Comparison of ENCODE assay signal across 1 cellular context in the genomic region with DNA sequence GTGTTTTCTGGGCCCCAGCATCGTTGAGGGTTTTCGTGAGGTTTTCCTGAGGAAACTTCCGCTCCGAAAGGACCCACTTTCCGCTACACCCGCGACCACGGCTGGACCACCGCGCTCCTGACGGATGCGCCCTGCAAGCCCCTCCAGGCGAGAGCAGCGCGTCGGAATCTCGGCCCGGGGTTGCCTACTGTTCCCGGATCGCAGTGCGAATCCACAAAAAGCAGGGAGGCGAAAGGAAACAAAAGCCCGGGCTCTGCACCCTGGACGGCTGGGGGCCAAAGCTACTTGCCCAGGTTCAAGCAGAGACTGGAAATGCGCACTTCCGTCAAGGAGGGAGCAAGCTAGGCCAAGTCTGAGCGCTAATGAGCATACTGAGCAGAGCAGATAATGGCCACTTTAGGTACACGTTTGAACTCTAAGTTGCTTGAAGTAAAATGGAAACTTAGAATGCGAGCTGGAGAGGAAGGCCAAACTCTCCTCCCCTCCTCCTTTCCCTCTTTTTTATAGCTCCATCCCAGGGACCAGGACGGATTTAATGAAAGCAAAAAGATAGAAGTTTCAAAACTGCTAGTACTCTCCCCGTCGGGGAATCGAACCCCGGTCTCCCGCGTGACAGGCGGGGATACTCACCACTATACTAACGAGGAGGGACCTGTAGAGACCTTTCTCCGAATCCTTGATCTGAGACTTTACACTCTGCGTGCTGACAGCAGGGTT.
TF ChIP-seq lines count a peak whose summit lies in the region.

No MANE protein-coding gene starts in this region.

TF ChIP-seq in HepG2, 621 proteins besides CTCF, POLR2A, EP300 and RAD21 (continued from another document and continues in another):
- TF ChIP-seq DZIP1 (CRISPR knock-in tag; IDR thresholded peaks at IDR 0.05) (no peak), ZNF431 (CRISPR knock-in tag; IDR thresholded peaks at IDR 0.05; ENCODE audit: borderline replicate concordance, low read depth) (0 out of 2 replicates have a peak, but pooled peaks have one; percentile 48), TAF15 (IDR thresholded peaks at IDR 0.05; ENCODE audit: low read depth, low read length, poor library complexity, severe bottlenecking) (no peak), MLLT10 (CRISPR knock-in tag; IDR thresholded peaks at IDR 0.05) (no peak), MAFK (conservative IDR thresholded peaks at IDR 0.05 in 1 of 2, IDR thresholded peaks at IDR 0.05 in 1 of 2; ENCODE audit: low read length in 2 of 2) (peak in 1 of 2 experiments; percentile 31; a peak in 1 of 4 replicates), ZNF101 (CRISPR knock-in tag; IDR thresholded peaks at IDR 0.05; ENCODE audit: borderline replicate concordance, low read depth) (no peak; the same call in 1 of the 2 replicates), YEATS4 (CRISPR knock-in tag; IDR thresholded peaks at IDR 0.05; ENCODE audit: borderline replicate concordance) (0 out of 2 replicates have a peak, but pooled peaks have one; percentile 37), SMAD1 (CRISPR knock-in tag; IDR thresholded peaks at IDR 0.05; ENCODE audit: borderline replicate concordance, low read depth) (no peak), PAF1 (CRISPR knock-in tag; IDR thresholded peaks at IDR 0.05) (no peak), BORCS8-MEF2B (CRISPR knock-in tag; IDR thresholded peaks at IDR 0.05) (no peak), ZNF891 (CRISPR knock-in tag; IDR thresholded peaks at IDR 0.05) (no peak), ZNF781 (CRISPR knock-in tag; IDR thresholded peaks at IDR 0.05; ENCODE audit: borderline replicate concordance, not compliant biosample characterization) (no peak), PCBP1 (IDR thresholded peaks at IDR 0.05; ENCODE audit: borderline replicate concordance, low read depth, low read length) (no peak), NFRKB (IDR thresholded peaks at IDR 0.05) (no peak), SRY (CRISPR knock-in tag; IDR thresholded peaks at IDR 0.05) (no peak), ZNF329 (CRISPR knock-in tag; IDR thresholded peaks at IDR 0.05; ENCODE audit: low read depth) (no peak), CHD2 (IDR thresholded peaks at IDR 0.05; ENCODE audit: low read depth, low read length) (no peak), ZFAT (CRISPR knock-in tag; conservative IDR thresholded peaks at IDR 0.05) (0 out of 2 replicates have a peak, but pooled peaks have one; percentile 9), NKX3-1 (CRISPR knock-in tag; IDR thresholded peaks at IDR 0.05) (peak; percentile 29; the same call in 1 of the 2 replicates), ZIK1 (CRISPR knock-in tag; IDR thresholded peaks at IDR 0.05; ENCODE audit: borderline replicate concordance, low read depth) (no peak), REL (CRISPR knock-in tag; conservative IDR thresholded peaks at IDR 0.05) (no peak), TSC22D2 (CRISPR knock-in tag; IDR thresholded peaks at IDR 0.05; ENCODE audit: borderline replicate concordance) (peak; percentile 38; the same call in 1 of the 2 replicates), GPN1 (CRISPR knock-in tag; IDR thresholded peaks at IDR 0.05; ENCODE audit: borderline replicate concordance) (no peak), ZNF775 (CRISPR knock-in tag; IDR thresholded peaks at IDR 0.05; ENCODE audit: borderline replicate concordance) (no peak), AGO2 (optimal IDR thresholded peaks at IDR 0.05; ENCODE audit: low read depth, low read length) (no peak), GPBP1L1 (CRISPR knock-in tag; IDR thresholded peaks at IDR 0.05) (no peak), CSRNP2 (CRISPR knock-in tag; conservative IDR thresholded peaks at IDR 0.05; ENCODE audit: low read depth) (no peak), ZNF367 (CRISPR knock-in tag; IDR thresholded peaks at IDR 0.05; ENCODE audit: borderline replicate concordance) (no peak), HNRNPK (IDR thresholded peaks at IDR 0.05; ENCODE audit: low read depth, low read length, poor library complexity, severe bottlenecking) (no peak), KDM2A (CRISPR knock-in tag; IDR thresholded peaks at IDR 0.05; ENCODE audit: borderline replicate concordance, low read depth) (no peak; the same call in 1 of the 2 replicates), KLF6 (CRISPR knock-in tag; IDR thresholded peaks at IDR 0.05) (no peak; the same call in 1 of the 2 replicates), ZNF143 (CRISPR knock-in tag; IDR thresholded peaks at IDR 0.05) (no peak), KLF13 (CRISPR knock-in tag; IDR thresholded peaks at IDR 0.05) (no peak), PAWR (CRISPR knock-in tag; IDR thresholded peaks at IDR 0.05; ENCODE audit: borderline replicate concordance) (0 out of 2 replicates have a peak, but pooled peaks have one; percentile 16), KMT2B (CRISPR knock-in tag; IDR thresholded peaks at IDR 0.05) (no peak), ZNF792 (CRISPR knock-in tag; IDR thresholded peaks at IDR 0.05) (no peak; the same call in 1 of the 2 replicates), GZF1 (CRISPR knock-in tag; IDR thresholded peaks at IDR 0.05) (peak; percentile 48; the same call in 1 of the 2 replicates), JUN (CRISPR knock-in tag; IDR thresholded peaks at IDR 0.05) (peak; percentile 57), ZNF383 (CRISPR knock-in tag; IDR thresholded peaks at IDR 0.05; ENCODE audit: borderline replicate concordance) (no peak; the same call in 1 of the 2 replicates), ZNF737 (CRISPR knock-in tag; IDR thresholded peaks at IDR 0.05; ENCODE audit: borderline replicate concordance) (no peak; the same call in 1 of the 2 replicates)
- TF ChIP-seq, protein P1, sequence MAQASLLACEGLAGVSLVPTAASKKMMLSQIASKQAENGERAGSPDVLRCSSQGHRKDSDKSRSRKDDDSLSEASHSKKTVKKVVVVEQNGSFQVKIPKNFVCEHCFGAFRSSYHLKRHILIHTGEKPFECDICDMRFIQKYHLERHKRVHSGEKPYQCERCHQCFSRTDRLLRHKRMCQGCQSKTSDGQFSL (CRISPR knock-in tag; IDR thresholded peaks at IDR 0.05) = 0 out of 2 replicates have a peak, but pooled peaks have one; percentile 24
- TF ChIP-seq, protein P2, sequence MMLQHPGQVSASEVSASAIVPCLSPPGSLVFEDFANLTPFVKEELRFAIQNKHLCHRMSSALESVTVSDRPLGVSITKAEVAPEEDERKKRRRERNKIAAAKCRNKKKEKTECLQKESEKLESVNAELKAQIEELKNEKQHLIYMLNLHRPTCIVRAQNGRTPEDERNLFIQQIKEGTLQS (CRISPR knock-in tag; IDR thresholded peaks at IDR 0.05) = peak; percentile 38; the same call in 1 of the 2 replicates
- TF ChIP-seq, protein P3, sequence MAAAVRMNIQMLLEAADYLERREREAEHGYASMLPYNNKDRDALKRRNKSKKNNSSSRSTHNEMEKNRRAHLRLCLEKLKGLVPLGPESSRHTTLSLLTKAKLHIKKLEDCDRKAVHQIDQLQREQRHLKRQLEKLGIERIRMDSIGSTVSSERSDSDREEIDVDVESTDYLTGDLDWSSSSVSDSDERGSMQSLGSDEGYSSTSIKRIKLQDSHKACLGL (CRISPR knock-in tag; IDR thresholded peaks at IDR 0.05) = no peak
- TF ChIP-seq, protein P4, sequence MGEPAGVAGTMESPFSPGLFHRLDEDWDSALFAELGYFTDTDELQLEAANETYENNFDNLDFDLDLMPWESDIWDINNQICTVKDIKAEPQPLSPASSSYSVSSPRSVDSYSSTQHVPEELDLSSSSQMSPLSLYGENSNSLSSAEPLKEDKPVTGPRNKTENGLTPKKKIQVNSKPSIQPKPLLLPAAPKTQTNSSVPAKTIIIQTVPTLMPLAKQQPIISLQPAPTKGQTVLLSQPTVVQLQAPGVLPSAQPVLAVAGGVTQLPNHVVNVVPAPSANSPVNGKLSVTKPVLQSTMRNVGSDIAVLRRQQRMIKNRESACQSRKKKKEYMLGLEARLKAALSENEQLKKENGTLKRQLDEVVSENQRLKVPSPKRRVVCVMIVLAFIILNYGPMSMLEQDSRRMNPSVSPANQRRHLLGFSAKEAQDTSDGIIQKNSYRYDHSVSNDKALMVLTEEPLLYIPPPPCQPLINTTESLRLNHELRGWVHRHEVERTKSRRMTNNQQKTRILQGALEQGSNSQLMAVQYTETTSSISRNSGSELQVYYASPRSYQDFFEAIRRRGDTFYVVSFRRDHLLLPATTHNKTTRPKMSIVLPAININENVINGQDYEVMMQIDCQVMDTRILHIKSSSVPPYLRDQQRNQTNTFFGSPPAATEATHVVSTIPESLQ (CRISPR knock-in tag; conservative IDR thresholded peaks at IDR 0.05) = no peak
- TF ChIP-seq, protein P5, sequence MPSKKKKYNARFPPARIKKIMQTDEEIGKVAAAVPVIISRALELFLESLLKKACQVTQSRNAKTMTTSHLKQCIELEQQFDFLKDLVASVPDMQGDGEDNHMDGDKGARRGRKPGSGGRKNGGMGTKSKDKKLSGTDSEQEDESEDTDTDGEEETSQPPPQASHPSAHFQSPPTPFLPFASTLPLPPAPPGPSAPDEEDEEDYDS (CRISPR knock-in tag; IDR thresholded peaks at IDR 0.05) = peak; percentile 38
- TF ChIP-seq, protein P6, sequence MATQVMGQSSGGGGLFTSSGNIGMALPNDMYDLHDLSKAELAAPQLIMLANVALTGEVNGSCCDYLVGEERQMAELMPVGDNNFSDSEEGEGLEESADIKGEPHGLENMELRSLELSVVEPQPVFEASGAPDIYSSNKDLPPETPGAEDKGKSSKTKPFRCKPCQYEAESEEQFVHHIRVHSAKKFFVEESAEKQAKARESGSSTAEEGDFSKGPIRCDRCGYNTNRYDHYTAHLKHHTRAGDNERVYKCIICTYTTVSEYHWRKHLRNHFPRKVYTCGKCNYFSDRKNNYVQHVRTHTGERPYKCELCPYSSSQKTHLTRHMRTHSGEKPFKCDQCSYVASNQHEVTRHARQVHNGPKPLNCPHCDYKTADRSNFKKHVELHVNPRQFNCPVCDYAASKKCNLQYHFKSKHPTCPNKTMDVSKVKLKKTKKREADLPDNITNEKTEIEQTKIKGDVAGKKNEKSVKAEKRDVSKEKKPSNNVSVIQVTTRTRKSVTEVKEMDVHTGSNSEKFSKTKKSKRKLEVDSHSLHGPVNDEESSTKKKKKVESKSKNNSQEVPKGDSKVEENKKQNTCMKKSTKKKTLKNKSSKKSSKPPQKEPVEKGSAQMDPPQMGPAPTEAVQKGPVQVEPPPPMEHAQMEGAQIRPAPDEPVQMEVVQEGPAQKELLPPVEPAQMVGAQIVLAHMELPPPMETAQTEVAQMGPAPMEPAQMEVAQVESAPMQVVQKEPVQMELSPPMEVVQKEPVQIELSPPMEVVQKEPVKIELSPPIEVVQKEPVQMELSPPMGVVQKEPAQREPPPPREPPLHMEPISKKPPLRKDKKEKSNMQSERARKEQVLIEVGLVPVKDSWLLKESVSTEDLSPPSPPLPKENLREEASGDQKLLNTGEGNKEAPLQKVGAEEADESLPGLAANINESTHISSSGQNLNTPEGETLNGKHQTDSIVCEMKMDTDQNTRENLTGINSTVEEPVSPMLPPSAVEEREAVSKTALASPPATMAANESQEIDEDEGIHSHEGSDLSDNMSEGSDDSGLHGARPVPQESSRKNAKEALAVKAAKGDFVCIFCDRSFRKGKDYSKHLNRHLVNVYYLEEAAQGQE (IDR thresholded peaks at IDR 0.05; ENCODE audit: borderline replicate concordance in 1 of 2, low read depth in 1 of 2, low read length in 2 of 2) = no peak
- TF ChIP-seq, protein P7, sequence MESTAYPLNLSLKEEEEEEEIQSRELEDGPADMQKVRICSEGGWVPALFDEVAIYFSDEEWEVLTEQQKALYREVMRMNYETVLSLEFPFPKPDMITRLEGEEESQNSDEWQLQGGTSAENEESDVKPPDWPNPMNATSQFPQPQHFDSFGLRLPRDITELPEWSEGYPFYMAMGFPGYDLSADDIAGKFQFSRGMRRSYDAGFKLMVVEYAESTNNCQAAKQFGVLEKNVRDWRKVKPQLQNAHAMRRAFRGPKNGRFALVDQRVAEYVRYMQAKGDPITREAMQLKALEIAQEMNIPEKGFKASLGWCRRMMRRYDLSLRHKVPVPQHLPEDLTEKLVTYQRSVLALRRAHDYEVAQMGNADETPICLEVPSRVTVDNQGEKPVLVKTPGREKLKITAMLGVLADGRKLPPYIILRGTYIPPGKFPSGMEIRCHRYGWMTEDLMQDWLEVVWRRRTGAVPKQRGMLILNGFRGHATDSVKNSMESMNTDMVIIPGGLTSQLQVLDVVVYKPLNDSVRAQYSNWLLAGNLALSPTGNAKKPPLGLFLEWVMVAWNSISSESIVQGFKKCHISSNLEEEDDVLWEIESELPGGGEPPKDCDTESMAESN (CRISPR knock-in tag; conservative IDR thresholded peaks at IDR 0.05) = no peak
